In the genomic region with DNA sequence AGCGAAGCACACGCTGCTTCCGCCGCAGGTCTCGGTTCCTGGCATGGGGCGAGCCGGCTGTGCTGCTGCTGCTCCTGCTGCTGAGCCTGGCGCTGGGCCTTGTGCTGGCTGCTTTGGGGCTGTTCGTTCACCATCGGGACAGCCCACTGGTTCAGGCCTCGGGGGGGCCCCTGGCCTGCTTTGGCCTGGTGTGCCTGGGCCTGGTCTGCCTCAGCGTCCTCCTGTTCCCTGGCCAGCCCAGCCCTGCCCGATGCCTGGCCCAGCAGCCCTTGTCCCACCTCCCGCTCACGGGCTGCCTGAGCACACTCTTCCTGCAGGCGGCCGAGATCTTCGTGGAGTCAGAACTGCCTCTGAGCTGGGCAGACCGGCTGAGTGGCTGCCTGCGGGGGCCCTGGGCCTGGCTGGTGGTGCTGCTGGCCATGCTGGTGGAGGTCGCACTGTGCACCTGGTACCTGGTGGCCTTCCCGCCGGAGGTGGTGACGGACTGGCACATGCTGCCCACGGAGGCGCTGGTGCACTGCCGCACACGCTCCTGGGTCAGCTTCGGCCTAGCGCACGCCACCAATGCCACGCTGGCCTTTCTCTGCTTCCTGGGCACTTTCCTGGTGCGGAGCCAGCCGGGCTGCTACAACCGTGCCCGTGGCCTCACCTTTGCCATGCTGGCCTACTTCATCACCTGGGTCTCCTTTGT, we compare ENCODE assay signal across 1 cellular context.
TF ChIP-seq lines count a peak whose summit lies in the region.

No MANE protein-coding gene starts in this region.

TF ChIP-seq in HEK293, 187 proteins besides CTCF, POLR2A, EP300 and RAD21 (continued from another document):
- TF ChIP-seq, protein P1, sequence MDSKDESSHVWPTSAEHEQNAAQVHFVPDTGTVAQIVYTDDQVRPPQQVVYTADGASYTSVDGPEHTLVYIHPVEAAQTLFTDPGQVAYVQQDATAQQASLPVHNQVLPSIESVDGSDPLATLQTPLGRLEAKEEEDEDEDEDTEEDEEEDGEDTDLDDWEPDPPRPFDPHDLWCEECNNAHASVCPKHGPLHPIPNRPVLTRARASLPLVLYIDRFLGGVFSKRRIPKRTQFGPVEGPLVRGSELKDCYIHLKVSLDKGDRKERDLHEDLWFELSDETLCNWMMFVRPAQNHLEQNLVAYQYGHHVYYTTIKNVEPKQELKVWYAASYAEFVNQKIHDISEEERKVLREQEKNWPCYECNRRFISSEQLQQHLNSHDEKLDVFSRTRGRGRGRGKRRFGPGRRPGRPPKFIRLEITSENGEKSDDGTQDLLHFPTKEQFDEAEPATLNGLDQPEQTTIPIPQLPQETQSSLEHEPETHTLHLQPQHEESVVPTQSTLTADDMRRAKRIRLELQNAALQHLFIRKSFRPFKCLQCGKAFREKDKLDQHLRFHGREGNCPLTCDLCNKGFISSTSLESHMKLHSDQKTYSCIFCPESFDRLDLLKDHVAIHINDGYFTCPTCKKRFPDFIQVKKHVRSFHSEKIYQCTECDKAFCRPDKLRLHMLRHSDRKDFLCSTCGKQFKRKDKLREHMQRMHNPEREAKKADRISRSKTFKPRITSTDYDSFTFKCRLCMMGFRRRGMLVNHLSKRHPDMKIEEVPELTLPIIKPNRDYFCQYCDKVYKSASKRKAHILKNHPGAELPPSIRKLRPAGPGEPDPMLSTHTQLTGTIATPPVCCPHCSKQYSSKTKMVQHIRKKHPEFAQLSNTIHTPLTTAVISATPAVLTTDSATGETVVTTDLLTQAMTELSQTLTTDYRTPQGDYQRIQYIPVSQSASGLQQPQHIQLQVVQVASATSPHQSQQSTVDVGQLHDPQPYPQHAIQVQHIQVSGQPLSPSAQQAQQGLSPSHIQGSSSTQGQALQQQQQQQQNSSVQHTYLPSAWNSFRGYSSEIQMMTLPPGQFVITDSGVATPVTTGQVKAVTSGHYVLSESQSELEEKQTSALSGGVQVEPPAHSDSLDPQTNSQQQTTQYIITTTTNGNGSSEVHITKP (tag by site-specific recombination; IDR thresholded peaks at IDR 0.05) = peak; percentile 62
- TF ChIP-seq REPIN1 (tag by site-specific recombination; IDR thresholded peaks at IDR 0.05; ENCODE audit: low read depth) (no peak), HIC1 (tag by site-specific recombination; IDR thresholded peaks at IDR 0.05) (0 out of 2 replicates have a peak, but pooled peaks have one; percentile 65), ZNF600 (tag by site-specific recombination; IDR thresholded peaks at IDR 0.05) (peak; percentile 88)
